In the genomic region with DNA sequence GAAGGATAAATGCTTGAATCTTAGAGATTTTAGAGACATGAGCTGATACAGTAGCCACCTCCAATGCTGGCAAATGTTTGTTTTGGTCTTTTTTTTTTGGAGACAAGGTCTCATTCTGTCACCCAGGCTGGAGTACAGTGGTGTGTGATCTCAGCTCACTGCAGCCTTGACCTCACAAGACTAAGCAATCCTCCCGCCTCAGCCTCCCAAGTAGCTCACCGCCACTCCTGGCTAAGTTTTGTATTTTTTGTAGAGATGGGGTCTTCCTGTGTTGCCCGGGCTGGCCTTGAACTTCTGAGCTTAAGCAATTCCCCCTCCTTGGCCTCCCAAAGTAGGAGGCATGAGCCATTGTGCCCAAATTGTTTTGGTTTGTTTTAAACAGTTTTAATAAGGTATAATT, we compare ENCODE assay signal across 29 cellular contexts.
"Had no signal": no experiment of that assay in that cellular context is flagged by ENCODE, and none has a peak within 500 bp of the region (broad histone marks: within the 10 kb centered on the region; RNA-seq: fewer than 3 reads in every experiment).

No MANE protein-coding gene starts in this region.

- DNase-seq: activated CD4-positive, alpha-beta memory T cell treated with anti-CD3 and anti-CD28 coated beads for 36 hours; activated CD4-positive, alpha-beta T cell treated with anti-CD3 and anti-CD28 coated beads for 1 hour; activated CD4-positive, alpha-beta T cell treated with anti-CD3 and anti-CD28 coated beads for 4 hours; activated CD8-positive, alpha-beta memory T cell treated with anti-CD3 and anti-CD28 coated beads for 24 hours; activated CD8-positive, alpha-beta memory T cell treated with anti-CD3 and anti-CD28 coated beads, Interleukin-2, amount 50 U/mL, for 48 hours; activated effector memory CD4-positive, alpha-beta T cell treated with anti-CD3 and anti-CD28 coated beads, Interleukin-2, amount 50 U/mL, for 16 hours; activated naive CD4-positive, alpha-beta T cell; activated naive CD4-positive, alpha-beta T cell treated with anti-CD3 and anti-CD28 coated beads, Interleukin-2, amount 10 ng/mL, durations not matched to agents 7 days and 5 days; activated naive CD8-positive, alpha-beta T cell treated with anti-CD3 and anti-CD28 coated beads, Interleukin-2, amount 10 ng/mL, durations not matched to agents 7 days and 5 days; activated T-cell treated with anti-CD3 and anti-CD28 coated beads for 4 hours; activated T-cell treated with anti-CD3 and anti-CD28 coated beads, Interleukin-2, amount 50 U/mL, for 48 hours; amniotic stem cell; anterior cingulate cortex; brain microvascular endothelial cell; cortex of kidney; dermis blood vessel endothelial cell; effector CD4-positive, alpha-beta T cell; effector memory CD8-positive, alpha-beta T cell; erythroblast; foreskin keratinocyte; gastrocnemius medialis; glutamatergic neuron; heart left ventricle; SW 1271; T-helper 1 cell had no signal

- H3K4me3 Mint-ChIP-seq: activated CD4-positive, alpha-beta memory T cell treated with anti-CD3 and anti-CD28 coated beads for 36 hours; activated naive CD4-positive, alpha-beta T cell treated with anti-CD3 and anti-CD28 coated beads, Interleukin-2, amount 10 ng/mL, durations not matched to agents 7 days and 5 days; activated T-helper 1 cell treated with anti-CD3 and anti-CD28 coated beads, Interleukin-12 subunit alpha, Interleukin-12 subunit beta, Interleukin-2, Interleukin-4 antibody, amounts not matched to agents 30 ng/mL and 10 ng/mL and 1 ng/mL, durations not matched to agents 14 hours and 24 hours and 36 hours had no signal

- H3K27ac Mint-ChIP-seq: activated CD4-positive, alpha-beta memory T cell treated with anti-CD3 and anti-CD28 coated beads for 36 hours; activated naive CD4-positive, alpha-beta T cell treated with anti-CD3 and anti-CD28 coated beads, Interleukin-2, amount 50 U/mL, for 72 hours; activated T-helper 2 cell treated with anti-CD3 and anti-CD28 coated beads, Interferon-gamma antibody, Interleukin-2, Interleukin-4, amounts not matched to agents 10 μg/mL and 5 μg/mL and 100 μg/mL, durations not matched to agents 14 hours and 24 hours and 36 hours had no signal

- H3K4me3 ChIP-seq: esophagus muscularis mucosa, gastrocnemius medialis, heart left ventricle had no signal

- H3K27me3 Mint-ChIP-seq: activated CD4-positive, alpha-beta memory T cell treated with anti-CD3 and anti-CD28 coated beads for 36 hours; activated naive CD4-positive, alpha-beta T cell treated with anti-CD3 and anti-CD28 coated beads, Interleukin-2, amount 10 ng/mL, durations not matched to agents 7 days and 5 days; activated naive CD8-positive, alpha-beta T cell treated with anti-CD3 and anti-CD28 coated beads, Interleukin-2, amount 10 ng/mL, durations not matched to agents 7 days and 5 days; effector memory CD8-positive, alpha-beta T cell had no signal

- H3K36me3 ChIP-seq: brain microvascular endothelial cell had no signal

- H3K27me3 ChIP-seq: brain microvascular endothelial cell, esophagus muscularis mucosa, foreskin keratinocyte, gastrocnemius medialis, heart left ventricle had no signal

- H3K9me3 ChIP-seq: esophagus muscularis mucosa, gastrocnemius medialis, heart left ventricle had no signal

- H3K36me3 Mint-ChIP-seq: activated CD4-positive, alpha-beta memory T cell treated with anti-CD3 and anti-CD28 coated beads for 36 hours; activated naive CD4-positive, alpha-beta T cell treated with anti-CD3 and anti-CD28 coated beads, Interleukin-2, amount 50 U/mL, for 72 hours had no signal

- H3K9me3 Mint-ChIP-seq: activated CD4-positive, alpha-beta memory T cell treated with anti-CD3 and anti-CD28 coated beads for 36 hours; activated naive CD4-positive, alpha-beta T cell treated with anti-CD3 and anti-CD28 coated beads, Interleukin-2, amount 10 ng/mL, durations not matched to agents 7 days and 5 days; activated naive CD4-positive, alpha-beta T cell treated with anti-CD3 and anti-CD28 coated beads, Interleukin-2, amount 50 U/mL, for 72 hours; activated naive CD8-positive, alpha-beta T cell treated with anti-CD3 and anti-CD28 coated beads, Interleukin-2, amount 10 ng/mL, durations not matched to agents 7 days and 5 days; activated T-helper 1 cell treated with anti-CD3 and anti-CD28 coated beads, Interleukin-12 subunit alpha, Interleukin-12 subunit beta, Interleukin-2, Interleukin-4 antibody, amounts not matched to agents 30 ng/mL and 10 ng/mL and 1 ng/mL, durations not matched to agents 14 hours and 24 hours and 36 hours; activated T-helper 2 cell treated with anti-CD3 and anti-CD28 coated beads, Interferon-gamma antibody, Interleukin-2, Interleukin-4, amounts not matched to agents 10 μg/mL and 5 μg/mL and 100 μg/mL, durations not matched to agents 14 hours and 24 hours and 36 hours; effector memory CD8-positive, alpha-beta T cell had no signal

- ATAC-seq: activated naive CD4-positive, alpha-beta T cell treated with anti-CD3 and anti-CD28 coated beads, Interleukin-2, amount 50 U/mL, for 72 hours; foreskin keratinocyte; gastrocnemius medialis; heart left ventricle had no signal

- H3K4me1 ChIP-seq: foreskin keratinocyte, gastrocnemius medialis had no signal

- H3K27ac ChIP-seq: brain microvascular endothelial cell, esophagus muscularis mucosa, foreskin keratinocyte, gastrocnemius medialis, heart left ventricle had no signal
